In the genomic region with DNA sequence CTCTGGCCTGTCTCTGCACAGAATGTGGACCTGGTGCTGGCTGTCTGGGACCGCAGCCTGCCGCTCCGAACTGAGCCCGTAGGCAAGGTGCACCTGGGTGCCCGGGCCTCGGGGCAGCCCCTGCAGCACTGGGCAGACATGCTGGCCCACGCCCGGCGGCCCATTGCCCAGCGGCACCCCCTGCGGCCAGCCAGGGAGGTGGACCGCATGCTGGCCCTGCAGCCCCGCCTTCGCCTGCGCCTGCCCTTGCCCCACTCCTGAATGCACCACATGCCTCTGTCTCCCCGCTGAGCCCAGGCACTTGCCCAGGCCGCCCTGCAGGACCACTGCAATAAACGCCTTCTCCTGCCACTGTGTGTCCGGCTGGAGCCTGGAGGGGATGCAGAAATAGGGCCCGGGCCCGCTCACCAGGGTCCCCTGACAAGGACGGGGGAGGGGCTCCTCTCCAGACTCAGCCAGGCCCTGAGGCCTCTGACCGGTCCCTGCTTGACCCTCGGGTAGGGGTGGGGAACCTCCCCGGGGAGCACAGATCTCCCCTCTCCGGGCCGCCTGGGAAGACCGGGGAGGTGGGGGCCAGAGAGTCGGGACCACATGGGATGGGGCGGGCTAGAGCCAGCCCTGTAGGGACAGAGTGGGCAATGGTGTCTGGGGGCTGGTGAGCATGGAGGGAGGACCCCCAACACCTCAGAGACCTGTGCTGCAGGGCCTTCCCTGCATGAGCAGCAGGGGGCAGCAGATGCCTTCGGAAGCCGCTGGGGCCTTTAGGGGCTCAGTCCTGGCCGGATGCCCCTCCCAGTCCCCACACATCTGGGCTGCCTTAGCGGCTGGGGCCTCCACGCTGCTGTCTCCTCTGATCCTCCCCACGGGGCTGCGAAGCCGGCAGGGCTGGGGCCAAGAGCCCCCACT, we compare ENCODE assay signal across 1 cellular context.
TF ChIP-seq lines count a peak whose summit lies in the region.

No MANE protein-coding gene starts in this region.

TF ChIP-seq in HCT116, 20 proteins besides CTCF, POLR2A, EP300 and RAD21 (continued from another document):
- TF ChIP-seq SIN3A (IDR thresholded peaks at IDR 0.05; ENCODE audit: low read depth), result no peak
- TF ChIP-seq JUND (IDR thresholded peaks at IDR 0.05), result no peak
- TF ChIP-seq, protein P1, sequence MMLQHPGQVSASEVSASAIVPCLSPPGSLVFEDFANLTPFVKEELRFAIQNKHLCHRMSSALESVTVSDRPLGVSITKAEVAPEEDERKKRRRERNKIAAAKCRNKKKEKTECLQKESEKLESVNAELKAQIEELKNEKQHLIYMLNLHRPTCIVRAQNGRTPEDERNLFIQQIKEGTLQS (IDR thresholded peaks at IDR 0.05), result no peak
- no peak for TF ChIP-seq FOSL1 (IDR thresholded peaks at IDR 0.05; ENCODE audit: low read depth)
- TF ChIP-seq SP1 (IDR thresholded peaks at IDR 0.05; ENCODE audit: low read depth), result no peak
- TF ChIP-seq EZH2phosphoT487 (IDR thresholded peaks at IDR 0.05; ENCODE audit: borderline replicate concordance), result no peak
- no peak for TF ChIP-seq ZNF274 (IDR thresholded peaks at IDR 0.05; ENCODE audit: low read depth, low read length)
- TF ChIP-seq TCF7L2 (IDR thresholded peaks at IDR 0.05; ENCODE audit: borderline replicate concordance, extremely low read depth, insufficient read depth, insufficient read length), result no peak
